Comparison of ENCODE assay signal across 24 cellular contexts in genomic region chr1:98496246-98496995, GRCh38.
A peak's percentile ranks its signal among the peaks of the same experiment; 100 is the strongest.
DNase-seq lines count a peak whose midpoint lies in the region; ATAC-seq and TF ChIP-seq lines count a peak whose summit lies in the region.
"Had no signal": no experiment of that assay in that cellular context is flagged by ENCODE, and none has a peak within 500 bp of the region (broad histone marks: within the 10 kb centered on the region; RNA-seq: fewer than 3 reads in every experiment).

No MANE protein-coding gene starts in this region.

- dilution Hi-C loops in IMR-90 (cut with HindIII; ENCODE audit: low sequenced_read_pairs, unreplicated experiment) = no loop called here

- no peak overlapping the region for H3K4ac ChIP-seq in IMR-90 (ENCODE audit: low read depth, low read length)

- H4K5ac ChIP-seq in IMR-90 (ENCODE audit: low read depth, low read length) = no peak overlapping the region

- H3K14ac ChIP-seq in IMR-90 (replicated peaks; ENCODE audit: low read depth, low read length) = no peak overlapping the region

- peak; percentile 68 for DNase-seq in ELR (ENCODE audit: low read depth)
- peak; percentile 11 for DNase-seq in IMR-90
- DNase-seq in dedifferentiated amniotic fluid mesenchymal stem cell (ENCODE audit: extremely low spot score) = peak; percentile 33
- peak; percentile 8 for DNase-seq in renal cortical epithelial cell (ENCODE audit: low read depth)
- DNase-seq in thyroid gland = no peak
- DNase-seq: activated CD4-positive, alpha-beta T cell treated with anti-CD3 and anti-CD28 coated beads for 36 hours; activated naive CD4-positive, alpha-beta T cell treated with Interleukin-2 at 50 U/mL for 16 hours; activated T-cell treated with anti-CD3 and anti-CD28 coated beads, Interleukin-2, amount 50 U/mL, for 4 hours; amygdala; CD4-positive, CD25-positive, alpha-beta regulatory T cell; DMS 273 treated with DMSO at 0.1 percent for 48 hours; H7; heart left ventricle; KG1; sigmoid colon; SK-N-SH; stimulated activated naive CD4-positive, alpha-beta T cell treated with Interleukin-2 at 50 U/mL for 16 hours; testis had no signal

- H3K9me1 ChIP-seq in IMR-90 (ENCODE audit: insufficient read depth, low read length) = no peaks in the 10 kb centered on the region

- no peak overlapping the region for H3K18ac ChIP-seq in IMR-90 (ENCODE audit: low read depth, low read length)

- no peak overlapping the region for H2AFZ ChIP-seq in IMR-90 (replicated peaks; ENCODE audit: low read length, poor library complexity)

- H2BK15ac ChIP-seq in IMR-90 (ENCODE audit: low read depth, low read length) = no peak overlapping the region

- H3K56ac ChIP-seq in IMR-90 (ENCODE audit: extremely low read depth, insufficient read depth, low read length) = no peak overlapping the region

- H3K36me3 ChIP-seq in IMR-90 (ENCODE audit: control insufficient read depth, insufficient read depth, low read length) (no peaks in the 10 kb centered on the region), thyroid gland (no peaks in the 10 kb centered on the region)
- H3K36me3 ChIP-seq: cardiac muscle cell, heart left ventricle, neutrophil, sigmoid colon, vagina had no signal

- H3K9me3 ChIP-seq in IMR-90 (ENCODE audit: control insufficient read depth, insufficient read depth, low read length) (no peaks in the 10 kb centered on the region), thyroid gland (no peaks in the 10 kb centered on the region)
- H3K9me3 ChIP-seq: heart left ventricle, neutrophil, sigmoid colon, SK-N-SH, testis, vagina had no signal

- intact Hi-C loops in IMR-90 (cut with micrococcal nuclease) = no loop called here
- intact Hi-C loops in thyroid gland (cut with DNase I) = no loop called here

- no peak overlapping the region for H3K4me2 ChIP-seq in IMR-90 (ENCODE audit: low read depth, low read length)
- H3K4me2 ChIP-seq: SK-N-SH had no signal

- no peak overlapping the region for H3K23ac ChIP-seq in IMR-90 (ENCODE audit: low read depth, low read length)

- TF ChIP-seq POLR2A in IMR-90 (IDR thresholded peaks at IDR 0.05; ENCODE audit: low read depth, low read length) (no peak), thyroid gland (IDR thresholded peaks at IDR 0.05) (no peak)

- whole genome bisulfite sequencing in IMR-90 (ENCODE audit: extremely low coverage in 2 of 2, insufficient read length in 1 of 2), 2 experiments = no CpG with 5 or more reads among the region's 2 CpGs
- WGBS in thyroid gland, 2 donors = 84 to 89% methylated on average over 2 of the region's 2 CpGs

- H3K79me1 ChIP-seq in IMR-90 (ENCODE audit: low read depth in 1 of 2, low read length in 2 of 2) = no peaks in the 10 kb centered on the region

- H2BK5ac ChIP-seq in IMR-90 (ENCODE audit: low read depth, low read length, poor library complexity, severe bottlenecking) = no peak overlapping the region

- H3K9ac ChIP-seq in IMR-90 (ENCODE audit: low read depth, low read length) = no peak overlapping the region
- H3K9ac ChIP-seq: SK-N-SH had no signal

- no TSS peak for BruUV-seq in IMR-90 (replicated peaks; lab: Mats Ljungman, UMichigan)

- CTCF ChIA-PET in IMR-90 (lab: Yijun Ruan, JAX) = no interaction called here

- H3K4me3 ChIP-seq in IMR-90 (ENCODE audit: insufficient read depth, low read depth, low read length) (no peak overlapping the region), thyroid gland (replicated peaks in 1 of 3) (no peak overlapping the region)
- H3K4me3 ChIP-seq: cardiac muscle cell, coronary artery, heart left ventricle, sigmoid colon, testis, vagina had no signal

- ATAC-seq in IMR-90 (ENCODE audit: low read depth) (no peak), GM21786 (IDR thresholded peaks at IDR 0.05; ENCODE audit: unreplicated experiment) (no peak), HG03439 (IDR thresholded peaks at IDR 0.05; ENCODE audit: unreplicated experiment) (no peak)
- ATAC-seq: activated CD4-positive, alpha-beta T cell treated with anti-CD3 and anti-CD28 coated beads for 36 hours; activated T-cell treated with anti-CD3 and anti-CD28 coated beads, Interleukin-2, amount 50 U/mL, for 4 hours; heart left ventricle had no signal

- POLR2A ChIA-PET in IMR-90 (lab: Charles Lee; ENCODE audit: unreplicated experiment) = no interaction called here

- H2BK20ac ChIP-seq in IMR-90 (ENCODE audit: low read depth, low read length) = no peak overlapping the region

- no peak overlapping the region for H2AK9ac ChIP-seq in IMR-90 (replicated peaks; ENCODE audit: low read depth, low read length, poor library complexity)

- H3K27me3 ChIP-seq in IMR-90 (ENCODE audit: control insufficient read depth, insufficient read depth, low read length) (no peaks in the 10 kb centered on the region), thyroid gland (no peaks in the 10 kb centered on the region)
- H3K27me3 ChIP-seq: cardiac muscle cell, heart left ventricle, neutrophil, sigmoid colon, testis, vagina had no signal

- H2BK120ac ChIP-seq in IMR-90 (ENCODE audit: low read depth, low read length) = no peak overlapping the region

- in situ Hi-C loops in IMR-90 (cut with MboI; ENCODE audit: low sequenced_read_pairs) = no loop called here

- no peak overlapping the region for H4K91ac ChIP-seq in IMR-90 (ENCODE audit: insufficient read depth, low read depth, low read length)

- H2AK5ac ChIP-seq in IMR-90 (ENCODE audit: low read depth, low read length) = no peak overlapping the region

- H4K20me1 ChIP-seq in IMR-90 (ENCODE audit: insufficient read depth, low read length) = no peaks in the 10 kb centered on the region

- TF ChIP-seq CTCF in IMR-90 (conservative IDR thresholded peaks at IDR 0.05; ENCODE audit: low read depth, low read length) (no peak), thyroid gland (IDR thresholded peaks at IDR 0.05) (no peak)

- no peak for TF ChIP-seq RAD21 in IMR-90 (IDR thresholded peaks at IDR 0.05; ENCODE audit: low read length)

- H3K27ac ChIP-seq in IMR-90 (ENCODE audit: insufficient read depth, low read length) (no peak overlapping the region), thyroid gland (no peak overlapping the region)
- H3K27ac ChIP-seq: cardiac muscle cell, coronary artery, heart left ventricle, neutrophil, sigmoid colon, testis, vagina had no signal

- H3K4me1 ChIP-seq in IMR-90 (ENCODE audit: control insufficient read depth, insufficient read depth, low read length) (no peaks in the 10 kb centered on the region), thyroid gland (no peaks in the 10 kb centered on the region)
- H3K4me1 ChIP-seq: heart left ventricle, sigmoid colon, testis, vagina had no signal

- no peak overlapping the region for H4K8ac ChIP-seq in IMR-90 (ENCODE audit: low read depth in 2 of 2, low read length in 2 of 2)

TF ChIP-seq in IMR-90, 13 proteins besides CTCF, POLR2A, EP300 and RAD21:
- no peak for TF ChIP-seq ELK1 (IDR thresholded peaks at IDR 0.05; ENCODE audit: borderline replicate concordance, low read depth, low read length)
- TF ChIP-seq RFX5 (IDR thresholded peaks at IDR 0.05; ENCODE audit: low read depth, low read length) = no peak
- TF ChIP-seq FOS (IDR thresholded peaks at IDR 0.05; ENCODE audit: low read depth, low read length) = no peak
- TF ChIP-seq MAZ (IDR thresholded peaks at IDR 0.05; ENCODE audit: borderline replicate concordance, low read depth, low read length) = no peak
- TF ChIP-seq CEBPB (IDR thresholded peaks at IDR 0.05; ENCODE audit: low read depth, low read length) = no peak
- no peak for TF ChIP-seq RCOR1 (IDR thresholded peaks at IDR 0.05; ENCODE audit: insufficient replicate concordance, low read length)
- TF ChIP-seq BHLHE40 (IDR thresholded peaks at IDR 0.05; ENCODE audit: low read depth, low read length) = no peak
- TF ChIP-seq CHD1 (IDR thresholded peaks at IDR 0.05; ENCODE audit: low read depth, low read length) = no peak
- no peak for TF ChIP-seq NFE2L2 (IDR thresholded peaks at IDR 0.05; ENCODE audit: low read depth, low read length)
- no peak for TF ChIP-seq USF2 (IDR thresholded peaks at IDR 0.05; ENCODE audit: low read depth, low read length)
- no peak for TF ChIP-seq MXI1 (IDR thresholded peaks at IDR 0.05; ENCODE audit: borderline replicate concordance, low read depth, low read length)
- no peak for TF ChIP-seq SMC3 (IDR thresholded peaks at IDR 0.05; ENCODE audit: low read depth, low read length)
- no peak for TF ChIP-seq MAFK (IDR thresholded peaks at IDR 0.05; ENCODE audit: low read depth, low read length)

Comparison
In these comparisons a context has a peak if more than half of its experiments do, and no peak if none do; other contexts are left out.
1. DNase-seq: peak in ELR (single experiment), IMR-90 (single experiment), dedifferentiated amniotic fluid mesenchymal stem cell (single experiment) and renal cortical epithelial cell (single experiment); none in thyroid gland (0 of 2).